1 cellular context compared by ENCODE assay signal in the genomic region with DNA sequence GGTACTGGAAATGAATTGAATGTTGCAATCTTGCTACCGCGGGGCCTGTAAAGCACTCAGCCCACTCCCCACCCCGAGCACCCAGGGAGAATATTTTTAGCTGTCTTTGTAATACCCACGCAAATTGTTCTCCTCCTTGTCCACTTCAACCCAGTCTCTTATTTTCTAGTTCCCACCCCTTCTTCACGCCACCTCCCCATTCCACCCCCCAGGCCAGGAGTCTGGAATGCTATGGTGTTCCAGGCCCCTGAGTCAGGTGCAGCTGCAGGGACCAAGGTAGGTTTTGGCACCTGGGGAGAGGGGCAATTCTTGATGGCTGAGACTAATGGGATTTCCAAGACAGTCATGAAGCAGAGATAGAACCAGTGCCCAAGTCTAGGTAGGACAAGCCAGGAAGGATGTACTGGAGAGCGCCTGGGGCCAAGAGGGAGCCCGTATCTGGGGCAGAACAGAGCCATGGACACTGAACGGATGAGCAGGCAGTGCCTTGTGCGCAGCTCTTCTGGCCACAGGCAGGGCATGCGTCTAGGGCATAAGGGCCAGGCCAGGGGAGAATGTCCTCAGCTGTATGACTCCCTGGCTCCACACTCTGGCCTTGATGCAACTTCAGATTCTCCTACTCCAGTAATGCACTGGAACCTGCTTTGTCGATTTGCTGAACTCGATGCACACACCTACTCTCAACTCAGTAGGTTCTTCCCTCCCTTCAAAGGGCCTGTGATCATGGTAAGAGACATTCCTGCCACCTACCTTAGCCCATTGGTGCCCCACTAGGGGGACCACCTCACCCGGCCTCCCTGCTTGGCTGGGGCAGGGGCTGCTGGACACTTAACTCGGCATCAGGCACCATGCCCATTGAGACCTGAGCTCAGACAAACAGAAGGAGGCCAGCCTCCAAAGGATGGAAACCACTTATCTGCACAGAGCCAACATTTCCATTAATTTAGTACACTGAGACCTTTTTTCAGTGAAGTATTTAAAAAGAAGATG.
TF ChIP-seq lines count a peak whose summit lies in the region.

No MANE protein-coding gene starts in this region.

TF ChIP-seq in H1, 55 proteins besides CTCF, POLR2A, EP300 and RAD21:
- TF ChIP-seq SP1 (IDR thresholded peaks at IDR 0.05; ENCODE audit: low read depth, low read length) (no peak), CEBPB (IDR thresholded peaks at IDR 0.05; ENCODE audit: low read depth, low read length) (0 out of 2 replicates have a peak, but pooled peaks have one; percentile 50), POLR2AphosphoS5 (IDR thresholded peaks at IDR 0.05; ENCODE audit: low read depth, low read length) (no peak)
